ENCODE assay signal across 15 cellular contexts in the genomic region with DNA sequence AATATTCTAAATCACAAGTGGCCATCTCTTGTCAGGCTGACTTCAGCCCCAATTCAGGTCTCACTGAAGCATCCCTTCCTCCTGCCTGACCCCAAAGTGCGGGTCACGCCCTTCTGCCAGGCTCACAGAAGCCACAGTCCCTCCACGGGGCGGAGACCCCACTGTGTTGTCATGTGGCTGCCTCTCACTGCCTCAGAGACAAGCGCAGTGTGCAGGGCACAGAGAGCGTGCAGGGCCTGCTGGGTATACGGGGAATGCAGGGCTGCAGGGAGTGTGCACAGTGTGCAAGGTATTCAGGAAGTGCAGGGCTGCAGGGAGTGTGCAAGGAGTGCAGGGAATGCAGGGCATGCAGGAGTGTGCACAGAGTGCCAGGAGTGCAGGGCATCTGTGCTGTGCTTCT. TPM values are rescaled to one million over a fixed set of nuclear protein-coding genes. Genes with fewer than 3 reads are reported as not detected.
DNase-seq lines count a peak whose midpoint lies in the region; ATAC-seq and TF ChIP-seq lines count a peak whose summit lies in the region.
"Had no signal": no experiment of that assay in that cellular context is flagged by ENCODE, and none has a peak within 500 bp of the region (broad histone marks: within the 10 kb centered on the region; RNA-seq: fewer than 3 reads in every experiment).

No MANE protein-coding gene starts in this region.

- H3K9me3 Mint-ChIP-seq in activated CD8-positive, alpha-beta memory T cell treated with anti-CD3 and anti-CD28 coated beads, Interleukin-2, amount 10 ng/mL, durations not matched to agents 7 days and 5 days (ENCODE audit: low read depth), result no peaks in the 10 kb centered on the region
- H3K9me3 Mint-ChIP-seq in immature natural killer cell, result no peaks in the 10 kb centered on the region
- H3K9me3 Mint-ChIP-seq: activated naive CD4-positive, alpha-beta T cell treated with anti-CD3 and anti-CD28 coated beads, Interleukin-2, amount 50 U/mL, for 72 hours; CD8-positive, alpha-beta T cell had no signal

- H3K27ac Mint-ChIP-seq in activated CD8-positive, alpha-beta memory T cell treated with anti-CD3 and anti-CD28 coated beads, Interleukin-2, amount 10 ng/mL, durations not matched to agents 7 days and 5 days, result peak overlapping the region; percentile 81
- H3K27ac Mint-ChIP-seq in immature natural killer cell, result peak overlapping the region; percentile 94 to 99 (median 96)

- H3K9ac ChIP-seq in OCI-LY1 (ENCODE audit: low read length), result no peak overlapping the region

- TF ChIP-seq CTCF in OCI-LY1 (IDR thresholded peaks at IDR 0.05; ENCODE audit: low read length), result no peak
- no peak for TF ChIP-seq CTCF in spleen (IDR thresholded peaks at IDR 0.05 in 8 of 11, conservative IDR thresholded peaks at IDR 0.05 in 3 of 11)

- 63 to 79% (median 68%) methylated on average over 7 of the region's 7 CpGs for WGBS in spleen, 5 donors

- ATAC-seq in activated CD8-positive, alpha-beta memory T cell treated with anti-CD3 and anti-CD28 coated beads, Interleukin-2, amount 10 ng/mL, durations not matched to agents 7 days and 5 days, result peak; percentile 57
- ATAC-seq: gastrocnemius medialis, psoas muscle had no signal

- H4K20me1 ChIP-seq in OCI-LY1 (ENCODE audit: insufficient read depth, low read length), result no peaks in the 10 kb centered on the region

- H3K9me3 ChIP-seq in OCI-LY1 (ENCODE audit: low read length) (no peaks in the 10 kb centered on the region), spleen (no peaks in the 10 kb centered on the region)
- H3K9me3 ChIP-seq: gastrocnemius medialis, psoas muscle had no signal

- peak overlapping the region; percentile 96; the same call in 1 of the 2 replicates for H2AFZ ChIP-seq in OCI-LY1 (ENCODE audit: low read length)

- H3K79me2 ChIP-seq in OCI-LY1 (ENCODE audit: insufficient read depth, low read length), result no peaks in the 10 kb centered on the region

- intact Hi-C loops in spleen (cut with DNase I; ENCODE audit: low total_unique reads), result no loop called here

- H3K36me3 Mint-ChIP-seq in activated CD8-positive, alpha-beta memory T cell treated with anti-CD3 and anti-CD28 coated beads, Interleukin-2, amount 10 ng/mL, durations not matched to agents 7 days and 5 days, result no peaks in the 10 kb centered on the region
- peaks cover 0 to 3% (median 0%) of the 10 kb centered on the region in 3 donors for H3K36me3 Mint-ChIP-seq in immature natural killer cell
- H3K36me3 Mint-ChIP-seq: activated naive CD4-positive, alpha-beta T cell treated with anti-CD3 and anti-CD28 coated beads, Interleukin-2, amount 50 U/mL, for 72 hours; CD8-positive, alpha-beta T cell had no signal

- peaks cover 6% of the 10 kb centered on the region; the same call in 1 of the 2 replicates for H3K27me3 ChIP-seq in OCI-LY1 (ENCODE audit: insufficient read depth, low read length)
- H3K27me3 ChIP-seq in spleen (replicated peaks in 1 of 7), result no peaks in the 10 kb centered on the region
- H3K27me3 ChIP-seq: gastrocnemius medialis had no signal

- DNase-seq in activated CD8-positive, alpha-beta memory T cell treated with anti-CD3 and anti-CD28 coated beads, Interleukin-2, amount 10 ng/mL, durations not matched to agents 7 days and 5 days, result peak; percentile 51
- no peak for DNase-seq in activated CD8-positive, alpha-beta memory T cell treated with anti-CD3 and anti-CD28 coated beads, Interleukin-2, amount 50 U/mL, for 48 hours
- DNase-seq in immature natural killer cell (peak; percentile 53 to 59 (median 56)), spleen (no peak), SKM-1 (lab: John Stamatoyannopoulos, UW; ENCODE audit: unreplicated experiment) (no peak), KG1 (lab: John Stamatoyannopoulos, UW) (no peak), Kasumi-1 (lab: John Stamatoyannopoulos, UW) (no peak)
- DNase-seq: caudate nucleus; CD8-positive, alpha-beta T cell; gastrocnemius medialis; psoas muscle; stimulated activated CD8-positive, alpha-beta memory T cell treated with anti-CD3 and anti-CD28 coated beads, Interleukin-4, amount 100 ng/mL, for 48 hours had no signal

- H3K9me2 ChIP-seq in OCI-LY1 (ENCODE audit: low read depth, low read length), result no peaks in the 10 kb centered on the region

- H3K36me3 ChIP-seq in OCI-LY1 (ENCODE audit: insufficient read depth, low read length), result no peaks in the 10 kb centered on the region
- peaks cover 0 to 11% (median 0%) of the 10 kb centered on the region in 6 donors for H3K36me3 ChIP-seq in spleen
- H3K36me3 ChIP-seq: gastrocnemius medialis had no signal

- H3K27ac ChIP-seq in OCI-LY1 (ENCODE audit: low read depth, low read length, poor library complexity, severe bottlenecking), result no peak overlapping the region
- H3K27ac ChIP-seq in spleen, result peak overlapping the region in 6 of 8 donors; percentile 44 to 79 (median 67)
- H3K27ac ChIP-seq: gastrocnemius medialis, psoas muscle had no signal

- H3K4me3 ChIP-seq in OCI-LY1 (ENCODE audit: low read depth, low read length, poor library complexity, severe bottlenecking), result no peak overlapping the region
- H3K4me3 ChIP-seq in spleen, result no peak overlapping the region
- H3K4me3 ChIP-seq: gastrocnemius medialis, psoas muscle had no signal

- H3K4me2 ChIP-seq in OCI-LY1 (ENCODE audit: low read length), result no peak overlapping the region; the same call in 1 of the 2 replicates

- H3K4me3 Mint-ChIP-seq in activated CD8-positive, alpha-beta memory T cell treated with anti-CD3 and anti-CD28 coated beads, Interleukin-2, amount 10 ng/mL, durations not matched to agents 7 days and 5 days, result no peak overlapping the region
- H3K4me3 Mint-ChIP-seq in immature natural killer cell, result peak overlapping the region; percentile 69 to 84 (median 77)
- H3K4me3 Mint-ChIP-seq: CD8-positive, alpha-beta T cell had no signal

- no peaks in the 10 kb centered on the region for H3K27me3 Mint-ChIP-seq in activated CD8-positive, alpha-beta memory T cell treated with anti-CD3 and anti-CD28 coated beads, Interleukin-2, amount 10 ng/mL, durations not matched to agents 7 days and 5 days
- H3K27me3 Mint-ChIP-seq in immature natural killer cell (ENCODE audit: low read depth in 3 of 3), result peaks cover 2 to 7% (median 5%) of the 10 kb centered on the region in 3 donors

- H3K4me1 ChIP-seq in OCI-LY1 (ENCODE audit: insufficient read depth, low read length, severe bottlenecking), result peaks cover 19% of the 10 kb centered on the region
- peaks cover 0 to 34% (median 18%) of the 10 kb centered on the region in 6 donors for H3K4me1 ChIP-seq in spleen
- H3K4me1 ChIP-seq: gastrocnemius medialis, psoas muscle had no signal

- CTCF ChIA-PET in activated CD8-positive, alpha-beta memory T cell treated with anti-CD3 and anti-CD28 coated beads, Interleukin-2, amount 10 ng/mL, durations not matched to agents 7 days and 5 days (lab: Charles Lee), result interaction anchor here (1.9 kb wide), 1 partner anchor 31 kb away, joined by 10 read pairs; the partner anchor contains the start of gene B3GNT7

- no peaks in the 10 kb centered on the region for H3F3A ChIP-seq in OCI-LY1 (ENCODE audit: insufficient read depth, low read length)

- peaks cover 21% of the 10 kb centered on the region for H3K4me1 Mint-ChIP-seq in activated CD8-positive, alpha-beta memory T cell treated with anti-CD3 and anti-CD28 coated beads, Interleukin-2, amount 10 ng/mL, durations not matched to agents 7 days and 5 days
- peaks cover 40 to 46% of the 10 kb centered on the region in 2 donors for H3K4me1 Mint-ChIP-seq in immature natural killer cell

- TF ChIP-seq POLR2A in spleen (IDR thresholded peaks at IDR 0.05), result no peak

RNA-seq across cellular contexts. Expression of gene B3GNT7, which starts 32.7 kb away (rescaled TPM):
- under 1 TPM; 0.47 to 0.49 TPM for total RNA-seq in activated CD8-positive, alpha-beta memory T cell treated with anti-CD3 and anti-CD28 coated beads, Interleukin-2, amount 10 ng/mL, durations not matched to agents 7 days and 5 days
- polyA plus RNA-seq in immature natural killer cell (1 to 10 TPM; 5.8 to 8.9 (median 7.8) TPM), spleen (1 to 10 TPM in 2 of 3 donors, under 1 TPM in 1; 0.96 to 1.7 (median 1.4) TPM)
- total RNA-seq in spleen, result 10 to 100 TPM; 10.7 to 17.5 (median 11.9) TPM
- total RNA-seq: A172 had no signal

Comparison
In these comparisons a context has a peak if more than half of its experiments do, and no peak if none do; other contexts are left out.
1. DNase-seq: peak in activated CD8-positive, alpha-beta memory T cell treated with anti-CD3 and anti-CD28 coated beads, Interleukin-2, amount 10 ng/mL, durations not matched to agents 7 days and 5 days (single experiment) and immature natural killer cell (3 of 3); none in activated CD8-positive, alpha-beta memory T cell treated with anti-CD3 and anti-CD28 coated beads, Interleukin-2, amount 50 U/mL, for 48 hours (single experiment), spleen (single experiment), SKM-1 (single experiment), KG1 (single experiment) and Kasumi-1 (0 of 2).
2. RNA of gene B3GNT7, which starts 32.7 kb away (total RNA-seq): 10.7 to 17.5 TPM in spleen; 0.47 to 0.49 TPM in activated CD8-positive, alpha-beta memory T cell treated with anti-CD3 and anti-CD28 coated beads, Interleukin-2, amount 10 ng/mL, durations not matched to agents 7 days and 5 days; every median in the first group is over 4 times any median in the second.